Comparison of ENCODE assay signal across 8 cellular contexts in the genomic region with DNA sequence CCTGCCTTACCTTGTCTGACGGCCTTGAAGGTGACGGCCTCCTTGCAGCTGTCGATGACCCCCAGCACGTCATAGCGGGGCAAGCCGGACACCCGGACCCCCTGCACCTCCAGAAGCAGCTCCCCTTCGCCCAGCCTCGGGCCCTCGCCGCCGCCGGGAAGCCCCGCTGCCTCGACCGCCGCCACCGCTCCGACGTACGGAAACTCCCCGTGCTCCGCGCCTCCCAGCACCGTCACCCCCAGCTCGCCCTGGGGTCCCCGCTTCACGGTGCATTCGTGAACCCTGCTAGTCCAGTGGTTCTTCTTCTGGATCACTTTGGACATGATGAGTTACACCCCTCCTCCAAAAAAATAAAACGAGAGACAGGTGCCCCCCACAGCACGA. TPM values are rescaled to one million over a fixed set of nuclear protein-coding genes. Genes with fewer than 3 reads are reported as not detected.
DNase-seq lines count a peak whose midpoint lies in the region; FAIRE-seq and TF ChIP-seq lines count a peak whose summit lies in the region.

No MANE protein-coding gene starts in this region.

- POLR2A ChIA-PET in SK-N-SH (lab: Yijun Ruan, JAX), result no interaction called here

- H3K9me2 ChIP-seq in SK-N-SH, result no peaks in the 10 kb centered on the region

- H4K20me1 ChIP-seq in SK-N-SH (ENCODE audit: insufficient read depth), result peaks cover 9% of the 10 kb centered on the region; the same call in 1 of the 2 replicates

- H3K79me2 ChIP-seq in SK-N-SH (ENCODE audit: insufficient read depth), result peaks cover 55% of the 10 kb centered on the region
- H3K79me2 ChIP-seq in trophoblast cell (ENCODE audit: control insufficient read depth, insufficient read depth, low read length, poor library complexity), result peaks cover 14% of the 10 kb centered on the region

- H3K18ac ChIP-seq in trophoblast cell (ENCODE audit: low read length), result peak overlapping the region; percentile 84

- no peaks in the 10 kb centered on the region for H3K36me3 ChIP-seq in SK-N-SH (replicated peaks in 1 of 2; ENCODE audit: control insufficient read depth in 1 of 2, insufficient read depth in 2 of 2, low read length in 1 of 2)
- H3K36me3 ChIP-seq in trophoblast cell (ENCODE audit: control insufficient read depth in 1 of 2, insufficient read depth in 2 of 2, low read length in 2 of 2), result no peaks in the 10 kb centered on the region

- peak overlapping the region; percentile 50 for H4K12ac ChIP-seq in trophoblast cell (ENCODE audit: low read depth, low read length)

- H3K4me1 ChIP-seq in SK-N-SH (ENCODE audit: control insufficient read depth in 1 of 2, insufficient read depth in 2 of 2, low read depth in 1 of 2, low read length in 1 of 2) (peaks cover 16 to 24% of the 10 kb centered on the region in 2 experiments; a peak in 3 of 4 replicates), trophoblast cell (ENCODE audit: control insufficient read depth in 1 of 2, insufficient read depth in 2 of 2, low read length in 2 of 2) (peaks cover 16 to 17% of the 10 kb centered on the region in 2 experiments)

- H3K4me2 ChIP-seq in SK-N-SH, result peak overlapping the region; percentile 94
- H3K4me2 ChIP-seq in trophoblast cell (ENCODE audit: low read length), result peak overlapping the region; percentile 86

- TF ChIP-seq EP300 in SK-N-SH (IDR thresholded peaks at IDR 0.05; ENCODE audit: borderline replicate concordance in 1 of 2, low read depth in 1 of 2, low read length in 1 of 2), result no peak

- FAIRE-seq in HTR-8/SVneo (lab: Jason Lieb, UNC), result no peak

- H3K27ac ChIP-seq in SK-N-SH (ENCODE audit: low read depth in 2 of 2, low read length in 1 of 2), result peak overlapping the region; percentile 87 to 92
- peak overlapping the region; percentile 90 for H3K27ac ChIP-seq in trophoblast cell (ENCODE audit: low read depth, low read length)

- peaks cover 26% of the 10 kb centered on the region for H3K79me1 ChIP-seq in trophoblast cell (ENCODE audit: low read length)

- peaks cover 18% of the 10 kb centered on the region for H3F3A ChIP-seq in SK-N-SH (replicated peaks; ENCODE audit: insufficient read depth)

- H3K23ac ChIP-seq in trophoblast cell (ENCODE audit: low read length), result no peak overlapping the region

- H2BK120ac ChIP-seq in trophoblast cell (ENCODE audit: insufficient read depth, low read length, poor library complexity), result peak overlapping the region; percentile 44

- no peaks in the 10 kb centered on the region for H3K9me3 ChIP-seq in SK-N-SH
- H3K9me3 ChIP-seq in trophoblast cell (ENCODE audit: insufficient read depth, low read depth, low read length), result no peaks in the 10 kb centered on the region

- peak overlapping the region; percentile 60 for H2BK5ac ChIP-seq in trophoblast cell (ENCODE audit: low read depth, low read length, poor library complexity)

- peak overlapping the region; percentile 7 for H3K4ac ChIP-seq in trophoblast cell (ENCODE audit: low read depth, low read length)

- CTCF ChIA-PET in SK-N-SH (lab: Yijun Ruan, JAX), result interaction anchor here (0.9 to 2.3 kb wide), 5 partner anchors 10 to 158 kb away, joined by 3 to 9 read pairs (median 3); no protein-coding TSS in a partner anchor

- WGBS in SK-N-SH (ENCODE audit: low lambda C conversion rate), result 0% methylated on average over 3 of the region's 31 CpGs
- WGBS in trophoblast cell (ENCODE audit: extremely low coverage, insufficient coverage, insufficient read length), result no CpG with 5 or more reads among the region's 31 CpGs

- H3K9ac ChIP-seq in SK-N-SH, result peak overlapping the region; percentile 87
- peak overlapping the region; percentile 83 for H3K9ac ChIP-seq in trophoblast cell (ENCODE audit: low read length)

- TF ChIP-seq RAD21 in SK-N-SH (IDR thresholded peaks at IDR 0.05; ENCODE audit: low read length), result no peak

- peak overlapping the region; percentile 9 for H2BK12ac ChIP-seq in trophoblast cell (ENCODE audit: low read length)

- no peak overlapping the region for H2AK5ac ChIP-seq in trophoblast cell (ENCODE audit: low read length)

- peak; percentile 1 for DNase-seq in NCI-H146 (lab: John Stamatoyannopoulos, UW)
- DNase-seq in NCI-H146 treated with DMSO at 0.1 percent for 48 hours (lab: John Stamatoyannopoulos, UW; ENCODE audit: unreplicated experiment), result no peak
- DNase-seq in SK-N-SH, result peak; percentile 64
- DNase-seq in fibroblast of villous mesenchyme (ENCODE audit: low read depth), result no peak
- no peak for DNase-seq in trophoblast cell
- DNase-seq in HTR-8/SVneo (ENCODE audit: insufficient read length, low spot score), result no peak
- DNase-seq in stimulated activated CD4-positive, alpha-beta T cell treated with anti-CD3 and anti-CD28 coated beads, Interleukin-4, amount 100 ng/mL, for 4 hours, result no peak
- DNase-seq in NOMO-1 treated with dmso at 0.1 percent for 144 hours (lab: John Stamatoyannopoulos, UW; ENCODE audit: unreplicated experiment), result no peak

- H2AFZ ChIP-seq in SK-N-SH (ENCODE audit: low read depth), result peak overlapping the region; percentile 86
- peak overlapping the region; percentile 12 for H2AFZ ChIP-seq in trophoblast cell (ENCODE audit: insufficient read depth, low read length, poor library complexity)

- H3K4me3 ChIP-seq in SK-N-SH (ENCODE audit: low read depth in 2 of 2, low read length in 1 of 2), result peak overlapping the region; percentile 80 to 93
- peak overlapping the region; percentile 89 for H3K4me3 ChIP-seq in fibroblast of villous mesenchyme (ENCODE audit: low read depth, low read length)
- peak overlapping the region; percentile 88 for H3K4me3 ChIP-seq in trophoblast cell (ENCODE audit: low read depth, low read length)

- peak overlapping the region; percentile 65 for H4K91ac ChIP-seq in trophoblast cell (ENCODE audit: low read depth, low read length)

- no peak for TF ChIP-seq CTCF in SK-N-SH (IDR thresholded peaks at IDR 0.05)
- no peak for TF ChIP-seq CTCF in fibroblast of villous mesenchyme (IDR thresholded peaks at IDR 0.05; ENCODE audit: insufficient read depth, low read depth, low read length)

- H3K27me3 ChIP-seq in SK-N-SH (ENCODE audit: insufficient read depth), result no peaks in the 10 kb centered on the region
- no peaks in the 10 kb centered on the region for H3K27me3 ChIP-seq in trophoblast cell (ENCODE audit: insufficient read depth, low read length)

- H4K8ac ChIP-seq in trophoblast cell (ENCODE audit: low read depth, low read length), result peak overlapping the region; percentile 24

- peak overlapping the region; percentile 16 for H3K14ac ChIP-seq in trophoblast cell (ENCODE audit: low read length)

TF ChIP-seq in SK-N-SH, 30 proteins besides CTCF, POLR2A, EP300 and RAD21:
- no peak for TF ChIP-seq NRF1 (IDR thresholded peaks at IDR 0.05; ENCODE audit: low read depth, low read length)

RNA-seq across cellular contexts. Expression of gene MAGI1, which starts 0.7 kb away (rescaled TPM):
- 10.3 and 11.1 TPM in 2 replicates for polyA plus RNA-seq in SK-N-SH (2012; rRNA removed)
- polyA plus RNA-seq in SK-N-SH (2012; cell fraction: cytosol; rRNA removed), result 7.0 and 8.2 TPM in 2 replicates
- 21.6 and 25.4 TPM in 2 replicates for polyA plus RNA-seq in SK-N-SH (2012; cell fraction: nucleus; rRNA removed)
- total RNA-seq in fibroblast of villous mesenchyme, result 20.7 and 29.0 TPM in 2 replicates
- 73.5 and 77.0 TPM in 2 replicates for polyA plus RNA-seq in trophoblast cell (2013)

Comparison
In these comparisons a context has a peak if more than half of its experiments do, and no peak if none do; other contexts are left out.
1. DNase-seq: peak in NCI-H146 (single experiment) and SK-N-SH (single experiment); none in NCI-H146 treated with DMSO at 0.1 percent for 48 hours (single experiment), fibroblast of villous mesenchyme (single experiment), trophoblast cell (0 of 2), HTR-8/SVneo (single experiment), stimulated activated CD4-positive, alpha-beta T cell treated with anti-CD3 and anti-CD28 coated beads, Interleukin-4, amount 100 ng/mL, for 4 hours (0 of 2) and NOMO-1 treated with dmso at 0.1 percent for 144 hours (single experiment).
2. Peak in every context shown above with its lines, with median percentiles within 50 percentile points of each other: H3K4me3 ChIP-seq.